In genomic region chr1:62689524-62689923, GRCh38 we compare ENCODE assay signal across 9 cellular contexts. TPM values are rescaled to one million over a fixed set of nuclear protein-coding genes. Genes with fewer than 3 reads are reported as not detected.
A peak's percentile ranks its signal among the peaks of the same experiment; 100 is the strongest.
DNase-seq lines count a peak whose midpoint lies in the region; ATAC-seq and TF ChIP-seq lines count a peak whose summit lies in the region.
"Had no signal": no experiment of that assay in that cellular context is flagged by ENCODE, and none has a peak within 500 bp of the region (broad histone marks: within the 10 kb centered on the region; RNA-seq: fewer than 3 reads in every experiment).

No MANE protein-coding gene starts in this region.

- no peaks in the 10 kb centered on the region for H3K9me3 Mint-ChIP-seq in natural killer cell treated with Interleukin-12 subunit alpha and Interleukin-12 subunit beta and Interleukin-15 and Interleukin-18, amount 100 ng/mL, for 72 hours
- H3K9me3 Mint-ChIP-seq in natural killer cell: no peaks in the 10 kb centered on the region

- no peak for TF ChIP-seq RAD21 in liver (IDR thresholded peaks at IDR 0.05)

- DNase-seq in natural killer cell treated with Interleukin-12 subunit alpha and Interleukin-12 subunit beta and Interleukin-15 and Interleukin-18, amount 100 ng/mL, for 72 hours (ENCODE audit: low spot score): no peak
- DNase-seq in natural killer cell (no peak), body of pancreas (no peak), aorta (no peak)
- DNase-seq: KG1 had no signal

- no peak for TF ChIP-seq POLR2A in body of pancreas (IDR thresholded peaks at IDR 0.05)

- H3K4me1 Mint-ChIP-seq in natural killer cell treated with Interleukin-12 subunit alpha and Interleukin-12 subunit beta and Interleukin-15 and Interleukin-18, amount 100 ng/mL, for 72 hours (ENCODE audit: low read depth in 2 of 2): peaks cover 6 to 15% of the 10 kb centered on the region in 2 donors
- peaks cover 0 to 12% of the 10 kb centered on the region in 2 donors for H3K4me1 Mint-ChIP-seq in natural killer cell

- H3K27ac ChIP-seq in body of pancreas (peak overlapping the region in 3 of 4 donors; percentile 24 to 62 (median 59)), liver (ENCODE audit: low read depth in 1 of 2, low read length in 2 of 2) (peak overlapping the region; percentile 66 to 81), aorta (ENCODE audit: low read depth in 1 of 2, low read length in 2 of 2) (peak overlapping the region; percentile 39 to 79)

- H3K4me3 Mint-ChIP-seq in natural killer cell treated with Interleukin-12 subunit alpha and Interleukin-12 subunit beta and Interleukin-15 and Interleukin-18, amount 100 ng/mL, for 72 hours: peak overlapping the region; percentile 83
- H3K4me3 Mint-ChIP-seq in natural killer cell: no peak overlapping the region

- ATAC-seq in natural killer cell treated with Interleukin-12 subunit alpha and Interleukin-12 subunit beta and Interleukin-15 and Interleukin-18, amount 100 ng/mL, for 72 hours: peak in 1 of 2 donors; percentile 42
- ATAC-seq in natural killer cell: no peak
- no peak for ATAC-seq in body of pancreas
- no peak for ATAC-seq in aorta (ENCODE audit: low FRiP score)
- ATAC-seq in HG02938 (IDR thresholded peaks at IDR 0.05; ENCODE audit: unreplicated experiment): no peak
- no peak for ATAC-seq in GM19467 (IDR thresholded peaks at IDR 0.05; ENCODE audit: unreplicated experiment)
- ATAC-seq in GM19023 (IDR thresholded peaks at IDR 0.05; ENCODE audit: unreplicated experiment): no peak

- intact Hi-C loops in natural killer cell (cut with micrococcal nuclease) (loop anchor here (10.0 kb wide), 1 partner anchor 95 kb away; the partner anchor contains the start of gene ATG4C), body of pancreas (cut with DNase I) (no loop called here), aorta (cut with DNase I) (loop anchor here in 1 of 2 donors (5.0 kb wide), 1 partner anchor 38 kb away; no protein-coding TSS in a partner anchor)

- H3K9me3 ChIP-seq in body of pancreas (no peaks in the 10 kb centered on the region), liver (ENCODE audit: control insufficient read depth in 4 of 4, low read length in 3 of 4) (no peaks in the 10 kb centered on the region), aorta (ENCODE audit: control insufficient read depth, low read length) (no peaks in the 10 kb centered on the region)

- no peak overlapping the region for H3K27ac Mint-ChIP-seq in natural killer cell treated with Interleukin-12 subunit alpha and Interleukin-12 subunit beta and Interleukin-15 and Interleukin-18, amount 100 ng/mL, for 72 hours
- no peak overlapping the region for H3K27ac Mint-ChIP-seq in natural killer cell

- H3K27me3 Mint-ChIP-seq in natural killer cell treated with Interleukin-12 subunit alpha and Interleukin-12 subunit beta and Interleukin-15 and Interleukin-18, amount 100 ng/mL, for 72 hours: peaks cover 13 to 35% of the 10 kb centered on the region in 2 donors
- peaks cover 0 to 6% of the 10 kb centered on the region in 2 donors for H3K27me3 Mint-ChIP-seq in natural killer cell (ENCODE audit: low read depth in 2 of 2)

- TF ChIP-seq CTCF in natural killer cell (IDR thresholded peaks at IDR 0.05): no peak
- TF ChIP-seq CTCF in body of pancreas (IDR thresholded peaks at IDR 0.05): no peak
- no peak for TF ChIP-seq CTCF in liver (IDR thresholded peaks at IDR 0.05; ENCODE audit: low read depth, low read length, missing input control)

- H3K36me3 Mint-ChIP-seq in natural killer cell treated with Interleukin-12 subunit alpha and Interleukin-12 subunit beta and Interleukin-15 and Interleukin-18, amount 100 ng/mL, for 72 hours: no peaks in the 10 kb centered on the region
- H3K36me3 Mint-ChIP-seq in natural killer cell: no peaks in the 10 kb centered on the region

- H3K9ac ChIP-seq in liver (ENCODE audit: low read depth in 1 of 2, low read length in 2 of 2): no peak overlapping the region

- 91 to 100% methylated on average over 1 of the region's 1 CpG for WGBS in body of pancreas, 2 donors
- 94% methylated on average over 1 of the region's 1 CpG for WGBS in liver
- 75 to 100% methylated on average over 1 of the region's 1 CpG for WGBS in aorta, 2 donors

- H3K4me1 ChIP-seq in body of pancreas: peaks cover 24% of the 10 kb centered on the region
- H3K4me1 ChIP-seq in liver (ENCODE audit: control insufficient read depth in 4 of 4, insufficient read depth in 4 of 4, low read length in 3 of 4): peaks cover 8 to 39% (median 28%) of the 10 kb centered on the region in 4 donors
- H3K4me1 ChIP-seq in aorta (ENCODE audit: control insufficient read depth in 1 of 2, insufficient read depth in 2 of 2, low read length in 2 of 2): peaks cover 0 to 4% of the 10 kb centered on the region in 2 donors

- H3K36me3 ChIP-seq in body of pancreas (replicated peaks in 1 of 2; ENCODE audit: insufficient read depth in 1 of 2, low read depth in 2 of 2): no peaks in the 10 kb centered on the region
- H3K36me3 ChIP-seq in liver (ENCODE audit: control insufficient read depth in 4 of 4, insufficient read depth in 3 of 4, low read depth in 1 of 4, low read length in 3 of 4): no peaks in the 10 kb centered on the region
- H3K36me3 ChIP-seq in aorta (ENCODE audit: control insufficient read depth in 1 of 2, insufficient read depth in 2 of 2, low read length in 1 of 2): no peaks in the 10 kb centered on the region

- no peaks in the 10 kb centered on the region for H3K27me3 ChIP-seq in body of pancreas
- no peaks in the 10 kb centered on the region for H3K27me3 ChIP-seq in liver (ENCODE audit: control insufficient read depth in 4 of 4, insufficient read depth in 4 of 4, low read length in 3 of 4)
- H3K27me3 ChIP-seq in aorta (ENCODE audit: control insufficient read depth in 1 of 2, insufficient read depth in 2 of 2, low read length in 1 of 2): no peaks in the 10 kb centered on the region

- H3K4me3 ChIP-seq in body of pancreas (no peak overlapping the region), liver (ENCODE audit: low read depth in 1 of 3, low read length in 3 of 3) (no peak overlapping the region), aorta (ENCODE audit: low read length in 2 of 2) (no peak overlapping the region)

TF ChIP-seq in liver, 16 proteins besides CTCF, POLR2A, EP300 and RAD21 (continues in another document):
- TF ChIP-seq, protein P1, sequence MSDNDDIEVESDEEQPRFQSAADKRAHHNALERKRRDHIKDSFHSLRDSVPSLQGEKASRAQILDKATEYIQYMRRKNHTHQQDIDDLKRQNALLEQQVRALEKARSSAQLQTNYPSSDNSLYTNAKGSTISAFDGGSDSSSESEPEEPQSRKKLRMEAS (IDR thresholded peaks at IDR 0.05): no peak
- TF ChIP-seq RXRA (IDR thresholded peaks at IDR 0.05): no peak
- no peak for TF ChIP-seq HNF4A (conservative IDR thresholded peaks at IDR 0.05)
- TF ChIP-seq ZBTB33 (IDR thresholded peaks at IDR 0.05): no peak
- TF ChIP-seq FOXA1 (IDR thresholded peaks at IDR 0.05): no peak
- TF ChIP-seq HNF4G (IDR thresholded peaks at IDR 0.05): no peak
- TF ChIP-seq EGR1 (IDR thresholded peaks at IDR 0.05; ENCODE audit: low read depth in 2 of 2): no peak
- no peak for TF ChIP-seq ATF3 (IDR thresholded peaks at IDR 0.05)
- TF ChIP-seq JUND (IDR thresholded peaks at IDR 0.05): no peak
- no peak for TF ChIP-seq SP1 (IDR thresholded peaks at IDR 0.05)
- TF ChIP-seq GABPA (IDR thresholded peaks at IDR 0.05 in 1 of 2, conservative IDR thresholded peaks at IDR 0.05 in 1 of 2): no peak

RNA-seq across cellular contexts. Expression of gene DOCK7, which starts 1.3 kb away (rescaled TPM):
- total RNA-seq in natural killer cell treated with Interleukin-12 subunit alpha and Interleukin-12 subunit beta and Interleukin-15 and Interleukin-18, amount 100 ng/mL, for 72 hours: 10 to 100 TPM; 11.5 to 11.8 TPM
- total RNA-seq in natural killer cell (10 to 100 TPM in 1 of 3 donors, 1 to 10 TPM in 2; 4.3 to 13.1 (median 6.0) TPM), body of pancreas (10 to 100 TPM; 31.6 to 32.0 TPM), liver (10 to 100 TPM; 27.9 to 35.1 TPM), aorta (10 to 100 TPM; 40.3 to 64.1 TPM)
- polyA plus RNA-seq in liver (10 to 100 TPM in 1 of 2 donors, 1 to 10 TPM in 1; 5.6 to 15.5 TPM), aorta (10 to 100 TPM in 1 of 2 donors, 1 to 10 TPM in 1; 6.1 to 18.2 TPM)
